Comparison of ENCODE assay signal across 23 cellular contexts in the genomic region with DNA sequence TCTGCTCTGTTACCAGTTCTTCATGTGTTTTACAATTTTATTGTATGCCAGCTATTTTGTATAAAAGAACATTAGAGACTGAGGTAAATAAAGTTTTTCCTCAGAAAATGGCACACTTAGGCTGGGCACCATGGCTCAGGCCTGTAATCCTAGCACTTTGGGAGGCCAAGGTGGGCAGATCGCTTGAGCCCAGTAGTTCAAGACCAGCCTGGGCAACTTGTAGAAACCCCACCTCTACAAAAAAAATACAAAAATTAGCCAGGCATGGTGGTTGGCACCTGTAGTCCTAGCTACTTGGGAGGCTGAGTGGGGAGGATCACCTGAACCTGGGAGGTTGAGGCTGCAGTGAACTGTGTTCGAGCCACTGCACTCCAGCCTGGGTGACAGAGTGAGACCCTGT. TPM values are rescaled to one million over a fixed set of nuclear protein-coding genes. Genes with fewer than 3 reads are reported as not detected.
"Had no signal": no experiment of that assay in that cellular context is flagged by ENCODE, and none has a peak within 500 bp of the region (broad histone marks: within the 10 kb centered on the region; RNA-seq: fewer than 3 reads in every experiment).

No MANE protein-coding gene starts in this region.

- H3K9me3 Mint-ChIP-seq: activated naive CD4-positive, alpha-beta T cell treated with anti-CD3 and anti-CD28 coated beads for 36 hours; activated naive CD8-positive, alpha-beta T cell treated with anti-CD3 and anti-CD28 coated beads, Interleukin-2, amount 50 U/mL, for 24 hours; activated T-cell treated with anti-CD3 and anti-CD28 coated beads, Interleukin-2, amount 50 U/mL, for 72 hours; memory B cell; natural killer cell treated with Interleukin-12 subunit alpha and Interleukin-12 subunit beta and Interleukin-15 and Interleukin-18, amount 100 ng/mL, for 72 hours had no signal

- H3K4me3 Mint-ChIP-seq: activated naive CD4-positive, alpha-beta T cell treated with anti-CD3 and anti-CD28 coated beads for 36 hours; activated naive CD8-positive, alpha-beta T cell treated with anti-CD3 and anti-CD28 coated beads, Interleukin-2, amount 50 U/mL, for 24 hours; activated T-cell treated with anti-CD3 and anti-CD28 coated beads, Interleukin-2, amount 50 U/mL, for 72 hours; memory B cell; natural killer cell treated with Interleukin-12 subunit alpha and Interleukin-12 subunit beta and Interleukin-15 and Interleukin-18, amount 100 ng/mL, for 72 hours had no signal

- H3K4me3 ChIP-seq: mucosa of descending colon, right atrium auricular region, spleen, vagina had no signal

- DNase-seq: activated CD4-positive, alpha-beta T cell treated with anti-CD3 and anti-CD28 coated beads for 4 hours; activated CD4-positive, alpha-beta T cell treated with anti-CD3 and anti-CD28 coated beads, Interleukin-2, amount 50 U/mL, for 4 hours; activated effector memory CD4-positive, alpha-beta T cell treated with Interleukin-2 at 50 U/mL for 16 hours; activated naive CD4-positive, alpha-beta T cell treated with anti-CD3 and anti-CD28 coated beads for 36 hours; activated naive CD8-positive, alpha-beta T cell treated with anti-CD3 and anti-CD28 coated beads, Interleukin-2, amount 50 U/mL, for 24 hours; activated T-cell treated with anti-CD3 and anti-CD28 coated beads for 4 hours; activated T-cell treated with anti-CD3 and anti-CD28 coated beads, Interleukin-2, amount 50 U/mL, for 72 hours; anterior cingulate cortex; hippocampal formation; left colon; mucosa of descending colon; spleen; stimulated activated CD4-positive, alpha-beta T cell treated with anti-CD3 and anti-CD28 coated beads, Interleukin-2, amount 100 ng/mL, for 48 hours; trophoblast cell had no signal

- H3K27me3 Mint-ChIP-seq: activated naive CD8-positive, alpha-beta T cell treated with anti-CD3 and anti-CD28 coated beads, Interleukin-2, amount 50 U/mL, for 24 hours; brain; memory B cell; natural killer cell treated with Interleukin-12 subunit alpha and Interleukin-12 subunit beta and Interleukin-15 and Interleukin-18, amount 100 ng/mL, for 72 hours had no signal

- H3K27me3 ChIP-seq: right atrium auricular region, spleen, vagina had no signal

- H3K27ac ChIP-seq: right atrium auricular region, spleen, vagina had no signal

- H3K27ac Mint-ChIP-seq: activated naive CD4-positive, alpha-beta T cell treated with anti-CD3 and anti-CD28 coated beads for 36 hours; activated naive CD8-positive, alpha-beta T cell treated with anti-CD3 and anti-CD28 coated beads, Interleukin-2, amount 50 U/mL, for 24 hours; activated T-cell treated with anti-CD3 and anti-CD28 coated beads, Interleukin-2, amount 50 U/mL, for 72 hours; memory B cell; natural killer cell treated with Interleukin-12 subunit alpha and Interleukin-12 subunit beta and Interleukin-15 and Interleukin-18, amount 100 ng/mL, for 72 hours had no signal

- ATAC-seq: activated naive CD8-positive, alpha-beta T cell treated with anti-CD3 and anti-CD28 coated beads, Interleukin-2, amount 50 U/mL, for 24 hours; activated T-cell treated with anti-CD3 and anti-CD28 coated beads, Interleukin-2, amount 50 U/mL, for 72 hours; left colon; mucosa of descending colon; natural killer cell treated with Interleukin-12 subunit alpha and Interleukin-12 subunit beta and Interleukin-15 and Interleukin-18, amount 100 ng/mL, for 72 hours had no signal

- H3K9me3 ChIP-seq: mucosa of descending colon, right atrium auricular region, spleen, vagina had no signal

- H3K4me1 Mint-ChIP-seq: memory B cell had no signal

RNA-seq across cellular contexts. Expression of a gene that starts 32.0 kb away (rescaled TPM):
- total RNA-seq: activated naive CD4-positive, alpha-beta T cell treated with anti-CD3 and anti-CD28 coated beads for 36 hours; activated T-cell treated with anti-CD3 and anti-CD28 coated beads, Interleukin-2, amount 50 U/mL, for 72 hours; natural killer cell treated with Interleukin-12 subunit alpha and Interleukin-12 subunit beta and Interleukin-15 and Interleukin-18, amount 100 ng/mL, for 72 hours; T-helper 1 cell treated with Interleukin-12 subunit alpha and Interleukin-12 subunit beta and Interleukin-4 antibody, amounts not matched to agents 30 ng/mL and 1 ng/mL, for 36 hours had no signal

RNA-seq across cellular contexts. Expression of a gene that starts 47.4 kb away (rescaled TPM):
- total RNA-seq: activated naive CD4-positive, alpha-beta T cell treated with anti-CD3 and anti-CD28 coated beads for 36 hours; activated T-cell treated with anti-CD3 and anti-CD28 coated beads, Interleukin-2, amount 50 U/mL, for 72 hours; endothelial cell of umbilical vein; lower leg skin; natural killer cell treated with Interleukin-12 subunit alpha and Interleukin-12 subunit beta and Interleukin-15 and Interleukin-18, amount 100 ng/mL, for 72 hours; omental fat pad; right atrium auricular region; spleen; T-helper 1 cell treated with Interleukin-12 subunit alpha and Interleukin-12 subunit beta and Interleukin-4 antibody, amounts not matched to agents 30 ng/mL and 1 ng/mL, for 36 hours had no signal
